ENCODE assay signal across 1 cellular context in the genomic region with DNA sequence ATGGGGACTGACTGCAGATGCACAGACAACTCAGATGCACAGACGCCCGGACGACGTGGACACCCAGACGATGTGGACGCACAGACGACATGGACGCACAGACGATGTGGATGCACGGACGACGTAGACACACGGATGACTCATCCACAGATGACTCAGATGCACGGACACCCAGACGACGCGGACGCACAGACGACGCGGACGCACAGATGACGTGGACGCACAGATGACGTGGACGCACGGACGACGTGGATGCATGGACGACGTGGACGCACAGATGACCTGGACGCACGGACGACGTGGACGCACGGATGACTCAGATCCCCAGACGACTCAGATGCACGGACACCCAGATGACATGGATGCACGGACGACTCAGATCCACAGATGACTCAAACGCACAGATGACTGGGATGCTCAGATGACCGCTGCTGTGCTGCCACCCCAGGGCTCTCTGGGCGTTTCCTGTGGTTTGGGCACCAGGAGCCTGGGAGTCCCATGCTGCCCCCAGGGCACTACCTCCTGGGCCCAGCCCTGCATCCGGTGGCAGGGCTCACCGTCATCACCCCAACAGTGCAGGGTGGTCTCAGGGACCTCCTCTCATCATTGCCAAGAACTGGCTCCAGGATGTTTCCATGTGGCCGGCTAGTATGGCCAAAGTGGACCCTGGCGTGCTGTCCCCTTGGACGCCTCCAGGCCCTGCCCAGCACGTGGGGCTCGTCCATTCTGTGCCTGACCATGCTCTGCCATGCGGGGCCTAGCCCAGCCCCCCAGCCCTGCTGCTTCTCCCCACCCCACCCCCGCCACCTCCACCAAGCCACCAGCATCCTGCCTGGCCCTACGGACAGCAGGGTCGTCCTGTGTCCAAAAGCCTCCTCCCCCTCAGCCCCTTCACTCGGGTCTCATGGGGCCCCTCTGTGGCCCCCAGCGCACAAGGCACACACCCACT.
TF ChIP-seq lines count a peak whose summit lies in the region.

No MANE protein-coding gene starts in this region.

TF ChIP-seq in K562, 482 proteins besides CTCF, POLR2A, EP300 and RAD21 (continued from another document and continues in another):
- TF ChIP-seq ZNF830 (CRISPR knock-in tag; IDR thresholded peaks at IDR 0.05), result no peak
- no peak for TF ChIP-seq ZNF785 (CRISPR knock-in tag; IDR thresholded peaks at IDR 0.05)
- peak; percentile 52; the same call in 1 of the 2 replicates for TF ChIP-seq CBFB (CRISPR knock-in tag; IDR thresholded peaks at IDR 0.05)
- TF ChIP-seq, protein P1, sequence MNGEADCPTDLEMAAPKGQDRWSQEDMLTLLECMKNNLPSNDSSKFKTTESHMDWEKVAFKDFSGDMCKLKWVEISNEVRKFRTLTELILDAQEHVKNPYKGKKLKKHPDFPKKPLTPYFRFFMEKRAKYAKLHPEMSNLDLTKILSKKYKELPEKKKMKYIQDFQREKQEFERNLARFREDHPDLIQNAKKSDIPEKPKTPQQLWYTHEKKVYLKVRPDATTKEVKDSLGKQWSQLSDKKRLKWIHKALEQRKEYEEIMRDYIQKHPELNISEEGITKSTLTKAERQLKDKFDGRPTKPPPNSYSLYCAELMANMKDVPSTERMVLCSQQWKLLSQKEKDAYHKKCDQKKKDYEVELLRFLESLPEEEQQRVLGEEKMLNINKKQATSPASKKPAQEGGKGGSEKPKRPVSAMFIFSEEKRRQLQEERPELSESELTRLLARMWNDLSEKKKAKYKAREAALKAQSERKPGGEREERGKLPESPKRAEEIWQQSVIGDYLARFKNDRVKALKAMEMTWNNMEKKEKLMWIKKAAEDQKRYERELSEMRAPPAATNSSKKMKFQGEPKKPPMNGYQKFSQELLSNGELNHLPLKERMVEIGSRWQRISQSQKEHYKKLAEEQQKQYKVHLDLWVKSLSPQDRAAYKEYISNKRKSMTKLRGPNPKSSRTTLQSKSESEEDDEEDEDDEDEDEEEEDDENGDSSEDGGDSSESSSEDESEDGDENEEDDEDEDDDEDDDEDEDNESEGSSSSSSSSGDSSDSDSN (IDR thresholded peaks at IDR 0.05; ENCODE audit: borderline replicate concordance in 1 of 2, low read depth in 2 of 2, low read length in 2 of 2), result 0 out of 4 replicates have a peak, but pooled peaks of 1 of the 2 experiments have one; percentile 35
- TF ChIP-seq RBM14 (IDR thresholded peaks at IDR 0.05; ENCODE audit: borderline replicate concordance, insufficient read depth, low read depth, low read length), result no peak
- TF ChIP-seq MYBL2 (IDR thresholded peaks at IDR 0.05; ENCODE audit: low read depth), result no peak
- TF ChIP-seq MYBL2 (CRISPR knock-in tag; IDR thresholded peaks at IDR 0.05; ENCODE audit: borderline replicate concordance), result no peak
- TF ChIP-seq RCOR1 (IDR thresholded peaks at IDR 0.05; ENCODE audit: borderline replicate concordance in 1 of 2, low read depth in 2 of 2, low read length in 2 of 2), result peak in 1 of 2 experiments; percentile 79; a peak in 2 of 4 replicates
- TF ChIP-seq, protein P2, sequence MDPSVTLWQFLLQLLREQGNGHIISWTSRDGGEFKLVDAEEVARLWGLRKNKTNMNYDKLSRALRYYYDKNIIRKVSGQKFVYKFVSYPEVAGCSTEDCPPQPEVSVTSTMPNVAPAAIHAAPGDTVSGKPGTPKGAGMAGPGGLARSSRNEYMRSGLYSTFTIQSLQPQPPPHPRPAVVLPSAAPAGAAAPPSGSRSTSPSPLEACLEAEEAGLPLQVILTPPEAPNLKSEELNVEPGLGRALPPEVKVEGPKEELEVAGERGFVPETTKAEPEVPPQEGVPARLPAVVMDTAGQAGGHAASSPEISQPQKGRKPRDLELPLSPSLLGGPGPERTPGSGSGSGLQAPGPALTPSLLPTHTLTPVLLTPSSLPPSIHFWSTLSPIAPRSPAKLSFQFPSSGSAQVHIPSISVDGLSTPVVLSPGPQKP (CRISPR knock-in tag; IDR thresholded peaks at IDR 0.05), result no peak; the same call in 1 of the 2 replicates
- peak; percentile 71 for TF ChIP-seq MAFK (IDR thresholded peaks at IDR 0.05; ENCODE audit: low read length)
- no peak for TF ChIP-seq KLF10 (CRISPR knock-in tag; IDR thresholded peaks at IDR 0.05)
- TF ChIP-seq DMBX1 (CRISPR knock-in tag; IDR thresholded peaks at IDR 0.05; ENCODE audit: borderline replicate concordance), result 0 out of 2 replicates have a peak, but pooled peaks have one; percentile 14
- peak; percentile 83 for TF ChIP-seq ZNF316 (IDR thresholded peaks at IDR 0.05)
- peak; percentile 95 for TF ChIP-seq NCOA1 (IDR thresholded peaks at IDR 0.05; ENCODE audit: low read depth)
- no peak for TF ChIP-seq GTF2E2 (tag; IDR thresholded peaks at IDR 0.05)
- peak; percentile 90 for TF ChIP-seq NR2C2 (CRISPR knock-in tag; IDR thresholded peaks at IDR 0.05)
- TF ChIP-seq NR2C2 (tag; IDR thresholded peaks at IDR 0.05), result peak; percentile 93
- no peak for TF ChIP-seq POLR2AphosphoS2 (IDR thresholded peaks at IDR 0.05; ENCODE audit: low read length)
- no peak for TF ChIP-seq PRPF4 (IDR thresholded peaks at IDR 0.05; ENCODE audit: insufficient read depth, low read depth, low read length, poor library complexity, severe bottlenecking)
- no peak for TF ChIP-seq BMI1 (IDR thresholded peaks at IDR 0.05; ENCODE audit: low read length)
- TF ChIP-seq, protein P3, sequence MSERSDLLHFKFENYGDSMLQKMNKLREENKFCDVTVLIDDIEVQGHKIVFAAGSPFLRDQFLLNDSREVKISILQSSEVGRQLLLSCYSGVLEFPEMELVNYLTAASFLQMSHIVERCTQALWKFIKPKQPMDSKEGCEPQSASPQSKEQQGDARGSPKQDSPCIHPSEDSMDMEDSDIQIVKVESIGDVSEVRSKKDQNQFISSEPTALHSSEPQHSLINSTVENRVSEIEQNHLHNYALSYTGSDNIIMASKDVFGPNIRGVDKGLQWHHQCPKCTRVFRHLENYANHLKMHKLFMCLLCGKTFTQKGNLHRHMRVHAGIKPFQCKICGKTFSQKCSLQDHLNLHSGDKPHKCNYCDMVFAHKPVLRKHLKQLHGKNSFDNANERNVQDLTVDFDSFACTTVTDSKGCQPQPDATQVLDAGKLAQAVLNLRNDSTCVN (CRISPR knock-in tag; IDR thresholded peaks at IDR 0.05), result no peak
- peak; percentile 99 for TF ChIP-seq MTA1 (IDR thresholded peaks at IDR 0.05; ENCODE audit: borderline replicate concordance)
- TF ChIP-seq MTA3 (IDR thresholded peaks at IDR 0.05; ENCODE audit: borderline replicate concordance), result peak; percentile 98
- TF ChIP-seq, protein P4, sequence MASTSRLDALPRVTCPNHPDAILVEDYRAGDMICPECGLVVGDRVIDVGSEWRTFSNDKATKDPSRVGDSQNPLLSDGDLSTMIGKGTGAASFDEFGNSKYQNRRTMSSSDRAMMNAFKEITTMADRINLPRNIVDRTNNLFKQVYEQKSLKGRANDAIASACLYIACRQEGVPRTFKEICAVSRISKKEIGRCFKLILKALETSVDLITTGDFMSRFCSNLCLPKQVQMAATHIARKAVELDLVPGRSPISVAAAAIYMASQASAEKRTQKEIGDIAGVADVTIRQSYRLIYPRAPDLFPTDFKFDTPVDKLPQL (IDR thresholded peaks at IDR 0.05; ENCODE audit: extremely low read depth, insufficient read length), result no peak
- TF ChIP-seq ZNF589 (CRISPR knock-in tag; IDR thresholded peaks at IDR 0.05; ENCODE audit: low read depth), result no peak
- TF ChIP-seq NCOA2 (IDR thresholded peaks at IDR 0.05; ENCODE audit: partially characterized antibody in 2 of 2), result no peak
- no peak for TF ChIP-seq ZNF79 (CRISPR knock-in tag; IDR thresholded peaks at IDR 0.05; ENCODE audit: low read depth)
- TF ChIP-seq ARID2 (IDR thresholded peaks at IDR 0.05), result no peak
- no peak for TF ChIP-seq STAT5B (CRISPR knock-in tag; IDR thresholded peaks at IDR 0.05)
- 0 out of 2 replicates have a peak, but pooled peaks have one; percentile 22 for TF ChIP-seq CBFA2T3 (IDR thresholded peaks at IDR 0.05)
- peak; percentile 99 for TF ChIP-seq NCOA6 (IDR thresholded peaks at IDR 0.05)
- TF ChIP-seq, protein P5, sequence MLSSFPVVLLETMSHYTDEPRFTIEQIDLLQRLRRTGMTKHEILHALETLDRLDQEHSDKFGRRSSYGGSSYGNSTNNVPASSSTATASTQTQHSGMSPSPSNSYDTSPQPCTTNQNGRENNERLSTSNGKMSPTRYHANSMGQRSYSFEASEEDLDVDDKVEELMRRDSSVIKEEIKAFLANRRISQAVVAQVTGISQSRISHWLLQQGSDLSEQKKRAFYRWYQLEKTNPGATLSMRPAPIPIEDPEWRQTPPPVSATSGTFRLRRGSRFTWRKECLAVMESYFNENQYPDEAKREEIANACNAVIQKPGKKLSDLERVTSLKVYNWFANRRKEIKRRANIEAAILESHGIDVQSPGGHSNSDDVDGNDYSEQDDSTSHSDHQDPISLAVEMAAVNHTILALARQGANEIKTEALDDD (IDR thresholded peaks at IDR 0.05), result no peak
- TF ChIP-seq, protein P6, sequence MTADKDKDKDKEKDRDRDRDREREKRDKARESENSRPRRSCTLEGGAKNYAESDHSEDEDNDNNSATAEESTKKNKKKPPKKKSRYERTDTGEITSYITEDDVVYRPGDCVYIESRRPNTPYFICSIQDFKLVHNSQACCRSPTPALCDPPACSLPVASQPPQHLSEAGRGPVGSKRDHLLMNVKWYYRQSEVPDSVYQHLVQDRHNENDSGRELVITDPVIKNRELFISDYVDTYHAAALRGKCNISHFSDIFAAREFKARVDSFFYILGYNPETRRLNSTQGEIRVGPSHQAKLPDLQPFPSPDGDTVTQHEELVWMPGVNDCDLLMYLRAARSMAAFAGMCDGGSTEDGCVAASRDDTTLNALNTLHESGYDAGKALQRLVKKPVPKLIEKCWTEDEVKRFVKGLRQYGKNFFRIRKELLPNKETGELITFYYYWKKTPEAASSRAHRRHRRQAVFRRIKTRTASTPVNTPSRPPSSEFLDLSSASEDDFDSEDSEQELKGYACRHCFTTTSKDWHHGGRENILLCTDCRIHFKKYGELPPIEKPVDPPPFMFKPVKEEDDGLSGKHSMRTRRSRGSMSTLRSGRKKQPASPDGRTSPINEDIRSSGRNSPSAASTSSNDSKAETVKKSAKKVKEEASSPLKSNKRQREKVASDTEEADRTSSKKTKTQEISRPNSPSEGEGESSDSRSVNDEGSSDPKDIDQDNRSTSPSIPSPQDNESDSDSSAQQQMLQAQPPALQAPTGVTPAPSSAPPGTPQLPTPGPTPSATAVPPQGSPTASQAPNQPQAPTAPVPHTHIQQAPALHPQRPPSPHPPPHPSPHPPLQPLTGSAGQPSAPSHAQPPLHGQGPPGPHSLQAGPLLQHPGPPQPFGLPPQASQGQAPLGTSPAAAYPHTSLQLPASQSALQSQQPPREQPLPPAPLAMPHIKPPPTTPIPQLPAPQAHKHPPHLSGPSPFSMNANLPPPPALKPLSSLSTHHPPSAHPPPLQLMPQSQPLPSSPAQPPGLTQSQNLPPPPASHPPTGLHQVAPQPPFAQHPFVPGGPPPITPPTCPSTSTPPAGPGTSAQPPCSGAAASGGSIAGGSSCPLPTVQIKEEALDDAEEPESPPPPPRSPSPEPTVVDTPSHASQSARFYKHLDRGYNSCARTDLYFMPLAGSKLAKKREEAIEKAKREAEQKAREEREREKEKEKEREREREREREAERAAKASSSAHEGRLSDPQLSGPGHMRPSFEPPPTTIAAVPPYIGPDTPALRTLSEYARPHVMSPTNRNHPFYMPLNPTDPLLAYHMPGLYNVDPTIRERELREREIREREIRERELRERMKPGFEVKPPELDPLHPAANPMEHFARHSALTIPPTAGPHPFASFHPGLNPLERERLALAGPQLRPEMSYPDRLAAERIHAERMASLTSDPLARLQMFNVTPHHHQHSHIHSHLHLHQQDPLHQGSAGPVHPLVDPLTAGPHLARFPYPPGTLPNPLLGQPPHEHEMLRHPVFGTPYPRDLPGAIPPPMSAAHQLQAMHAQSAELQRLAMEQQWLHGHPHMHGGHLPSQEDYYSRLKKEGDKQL (CRISPR knock-in tag; IDR thresholded peaks at IDR 0.05; ENCODE audit: borderline replicate concordance), result no peak
- peak; percentile 99 for TF ChIP-seq EP400 (IDR thresholded peaks at IDR 0.05)
- TF ChIP-seq ARID1B (IDR thresholded peaks at IDR 0.05), result peak; percentile 81
- peak; percentile 62 for TF ChIP-seq TOE1 (IDR thresholded peaks at IDR 0.05; ENCODE audit: borderline replicate concordance)
- TF ChIP-seq TOE1 (CRISPR knock-in tag; IDR thresholded peaks at IDR 0.05; ENCODE audit: borderline replicate concordance, low read depth), result no peak
- peak; percentile 78 for TF ChIP-seq POLR2G (IDR thresholded peaks at IDR 0.05; ENCODE audit: low read depth, low read length)
- TF ChIP-seq, protein P7, sequence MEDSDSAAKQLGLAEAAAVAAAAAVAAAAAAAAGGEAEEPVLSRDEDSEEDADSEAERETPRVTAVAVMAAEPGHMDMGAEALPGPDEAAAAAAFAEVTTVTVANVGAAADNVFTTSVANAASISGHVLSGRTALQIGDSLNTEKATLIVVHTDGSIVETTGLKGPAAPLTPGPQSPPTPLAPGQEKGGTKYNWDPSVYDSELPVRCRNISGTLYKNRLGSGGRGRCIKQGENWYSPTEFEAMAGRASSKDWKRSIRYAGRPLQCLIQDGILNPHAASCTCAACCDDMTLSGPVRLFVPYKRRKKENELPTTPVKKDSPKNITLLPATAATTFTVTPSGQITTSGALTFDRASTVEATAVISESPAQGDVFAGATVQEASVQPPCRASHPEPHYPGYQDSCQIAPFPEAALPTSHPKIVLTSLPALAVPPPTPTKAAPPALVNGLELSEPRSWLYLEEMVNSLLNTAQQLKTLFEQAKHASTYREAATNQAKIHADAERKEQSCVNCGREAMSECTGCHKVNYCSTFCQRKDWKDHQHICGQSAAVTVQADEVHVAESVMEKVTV (CRISPR knock-in tag; IDR thresholded peaks at IDR 0.05), result no peak
- TF ChIP-seq ZNF232 (CRISPR knock-in tag; IDR thresholded peaks at IDR 0.05), result no peak
- TF ChIP-seq JUND (IDR thresholded peaks at IDR 0.05; ENCODE audit: borderline replicate concordance, low read depth, low read length), result peak; percentile 100
- TF ChIP-seq JUND (tag; IDR thresholded peaks at IDR 0.05; ENCODE audit: borderline replicate concordance, low read depth, low read length), result peak; percentile 100
- TF ChIP-seq, protein P8, sequence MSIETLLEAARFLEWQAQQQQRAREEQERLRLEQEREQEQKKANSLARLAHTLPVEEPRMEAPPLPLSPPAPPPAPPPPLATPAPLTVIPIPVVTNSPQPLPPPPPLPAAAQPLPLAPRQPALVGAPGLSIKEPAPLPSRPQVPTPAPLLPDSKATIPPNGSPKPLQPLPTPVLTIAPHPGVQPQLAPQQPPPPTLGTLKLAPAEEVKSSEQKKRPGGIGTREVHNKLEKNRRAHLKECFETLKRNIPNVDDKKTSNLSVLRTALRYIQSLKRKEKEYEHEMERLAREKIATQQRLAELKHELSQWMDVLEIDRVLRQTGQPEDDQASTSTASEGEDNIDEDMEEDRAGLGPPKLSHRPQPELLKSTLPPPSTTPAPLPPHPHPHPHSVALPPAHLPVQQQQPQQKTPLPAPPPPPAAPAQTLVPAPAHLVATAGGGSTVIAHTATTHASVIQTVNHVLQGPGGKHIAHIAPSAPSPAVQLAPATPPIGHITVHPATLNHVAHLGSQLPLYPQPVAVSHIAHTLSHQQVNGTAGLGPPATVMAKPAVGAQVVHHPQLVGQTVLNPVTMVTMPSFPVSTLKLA (conservative IDR thresholded peaks at IDR 0.05), result peak; percentile 80 to 93
- TF ChIP-seq FOXK2 (conservative IDR thresholded peaks at IDR 0.05 in 1 of 2, IDR thresholded peaks at IDR 0.05 in 1 of 2; ENCODE audit: low read depth in 2 of 2), result peak; percentile 91 to 97
- no peak for TF ChIP-seq NFATC3 (IDR thresholded peaks at IDR 0.05)
- no peak for TF ChIP-seq ZNF311 (CRISPR knock-in tag; IDR thresholded peaks at IDR 0.05)
- TF ChIP-seq JUNB (CRISPR knock-in tag; conservative IDR thresholded peaks at IDR 0.05), result peak; percentile 100
- no peak for TF ChIP-seq ZNF644 (tag; IDR thresholded peaks at IDR 0.05; ENCODE audit: low read depth)
- no peak for TF ChIP-seq ZNF184 (CRISPR knock-in tag; IDR thresholded peaks at IDR 0.05)
- peak; percentile 67 for TF ChIP-seq DACH1 (IDR thresholded peaks at IDR 0.05; ENCODE audit: partially characterized antibody)
